ENCODE assay signal across 10 cellular contexts in genomic region chr2:6526093-6526824, GRCh38.
A peak's percentile ranks its signal among the peaks of the same experiment; 100 is the strongest.
DNase-seq lines count a peak whose midpoint lies in the region; ATAC-seq and TF ChIP-seq lines count a peak whose summit lies in the region.
"Had no signal": no experiment of that assay in that cellular context is flagged by ENCODE, and none has a peak within 500 bp of the region (broad histone marks: within the 10 kb centered on the region; RNA-seq: fewer than 3 reads in every experiment).

No MANE protein-coding gene starts in this region.

- H3K36me3 Mint-ChIP-seq in neural progenitor cell: peaks cover 4% of the 10 kb centered on the region

- H3K27ac Mint-ChIP-seq in neural progenitor cell: no peak overlapping the region

- no peak for TF ChIP-seq POLR2A in uterus (IDR thresholded peaks at IDR 0.05)

- H2AFZ ChIP-seq in neural progenitor cell (replicated peaks): no peak overlapping the region

- H3K36me3 ChIP-seq in neural progenitor cell: no peaks in the 10 kb centered on the region
- H3K36me3 ChIP-seq in uterus: no peaks in the 10 kb centered on the region

- TF ChIP-seq CTCF in GM12875 (IDR thresholded peaks at IDR 0.05; ENCODE audit: borderline replicate concordance, insufficient read depth, low read depth, low read length) (peak; percentile 50; the same call in 1 of the 2 replicates), VCaP (conservative IDR thresholded peaks at IDR 0.05) (peak; percentile 80), neural progenitor cell (IDR thresholded peaks at IDR 0.05) (peak; percentile 81), uterus (IDR thresholded peaks at IDR 0.05) (no peak)

- peaks cover 19% of the 10 kb centered on the region for H3K4me1 ChIP-seq in neural progenitor cell
- no peaks in the 10 kb centered on the region for H3K4me1 ChIP-seq in uterus

- ATAC-seq in GM18511 (IDR thresholded peaks at IDR 0.05; ENCODE audit: unreplicated experiment): no peak
- ATAC-seq in activated CD4-positive, CD25-positive, alpha-beta regulatory T cell treated with anti-CD3 and anti-CD28 coated beads, Interleukin-2, amount 50 U/mL, for 24 hours: no peak

- H3K9me3 ChIP-seq in neural progenitor cell (ENCODE audit: low read depth) (no peaks in the 10 kb centered on the region), uterus (no peaks in the 10 kb centered on the region)

- peaks cover 25% of the 10 kb centered on the region for H3K4me1 Mint-ChIP-seq in neural progenitor cell
- H3K4me1 Mint-ChIP-seq: central memory CD8-positive, alpha-beta T cell had no signal

- no peak overlapping the region for H3K4me2 ChIP-seq in neural progenitor cell

- no peaks in the 10 kb centered on the region for H3F3A ChIP-seq in neural progenitor cell (ENCODE audit: low read depth)

- no peak overlapping the region for H3K9ac ChIP-seq in neural progenitor cell

- intact Hi-C loops in uterus (cut with DNase I; ENCODE audit: low total_unique reads): no loop called here

- H3K27me3 ChIP-seq in neural progenitor cell (no peaks in the 10 kb centered on the region), uterus (no peaks in the 10 kb centered on the region)

- peak; percentile 59 for DNase-seq in NCI-H146 treated with DMSO at 0.1 percent for 48 hours (lab: John Stamatoyannopoulos, UW; ENCODE audit: unreplicated experiment)
- peak; percentile 76 for DNase-seq in neural progenitor cell (ENCODE audit: low spot score)
- no peak for DNase-seq in NCI-H226
- DNase-seq in uterus: no peak

- no peaks in the 10 kb centered on the region for H3K79me2 ChIP-seq in neural progenitor cell (ENCODE audit: low read depth)

- no peak overlapping the region for H3K4me3 Mint-ChIP-seq in neural progenitor cell
- H3K4me3 Mint-ChIP-seq: central memory CD8-positive, alpha-beta T cell had no signal

- H3K4me3 ChIP-seq in GM12875 (ENCODE audit: low read depth, low read length): no peak overlapping the region
- no peak overlapping the region for H3K4me3 ChIP-seq in neural progenitor cell
- no peak overlapping the region for H3K4me3 ChIP-seq in uterus
- H3K4me3 ChIP-seq: lung had no signal

- H3K27ac ChIP-seq in VCaP (no peak overlapping the region; the same call in 1 of the 2 replicates), neural progenitor cell (no peak overlapping the region), uterus (no peak overlapping the region)

- no peaks in the 10 kb centered on the region for H4K20me1 ChIP-seq in neural progenitor cell (ENCODE audit: low read depth)

- peaks cover 6% of the 10 kb centered on the region for H3K9me3 Mint-ChIP-seq in neural progenitor cell
- H3K9me3 Mint-ChIP-seq: central memory CD8-positive, alpha-beta T cell had no signal

- H3K27me3 Mint-ChIP-seq in neural progenitor cell (ENCODE audit: insufficient read depth, low read depth): no peaks in the 10 kb centered on the region
- H3K27me3 Mint-ChIP-seq: central memory CD8-positive, alpha-beta T cell had no signal

Comparison
In these comparisons a context has a peak if more than half of its experiments do, and no peak if none do; other contexts are left out.
1. CTCF ChIP-seq: peak in GM12875 (single experiment), VCaP (single experiment) and neural progenitor cell (single experiment); none in uterus (0 of 4).
2. DNase-seq: peak in NCI-H146 treated with DMSO at 0.1 percent for 48 hours (single experiment) and neural progenitor cell (single experiment); none in NCI-H226 (single experiment) and uterus (0 of 2).